ENCODE assay signal across 10 cellular contexts in genomic region chr6:7138921-7139358, GRCh38. TPM values are rescaled to one million over a fixed set of nuclear protein-coding genes. Genes with fewer than 3 reads are reported as not detected.
A peak's percentile ranks its signal among the peaks of the same experiment; 100 is the strongest.
DNase-seq lines count a peak whose midpoint lies in the region; ATAC-seq and TF ChIP-seq lines count a peak whose summit lies in the region.
"Had no signal": no experiment of that assay in that cellular context is flagged by ENCODE, and none has a peak within 500 bp of the region (broad histone marks: within the 10 kb centered on the region; RNA-seq: fewer than 3 reads in every experiment).

No MANE protein-coding gene starts in this region.

- H3K27me3 ChIP-seq in right atrium auricular region: no peaks in the 10 kb centered on the region
- no peaks in the 10 kb centered on the region for H3K27me3 ChIP-seq in stomach
- H3K27me3 ChIP-seq: SJSA1 had no signal

- TF ChIP-seq POLR2A in stomach (IDR thresholded peaks at IDR 0.05): no peak

- no peak for ATAC-seq in HG02588 (IDR thresholded peaks at IDR 0.05; ENCODE audit: unreplicated experiment)

- H3K27ac ChIP-seq in VCaP (peak overlapping the region; percentile 68), right atrium auricular region (peak overlapping the region; percentile 69 to 82), stomach (peak overlapping the region; percentile 47 to 99 (median 94))

- WGBS in stomach, 5 donors: 19 to 42% (median 27%) methylated on average over 1 of the region's 1 CpG

- no peak overlapping the region for H3K4me3 ChIP-seq in right atrium auricular region
- no peak overlapping the region for H3K4me3 ChIP-seq in stomach
- H3K4me3 ChIP-seq: SJSA1 had no signal

- H3K36me3 ChIP-seq in right atrium auricular region: no peaks in the 10 kb centered on the region
- no peaks in the 10 kb centered on the region for H3K36me3 ChIP-seq in stomach
- H3K36me3 ChIP-seq: SJSA1 had no signal

- peak; percentile 27 for DNase-seq in activated naive CD4-positive, alpha-beta T cell treated with Interleukin-2 at 50 U/mL for 16 hours
- DNase-seq in activated naive CD4-positive, alpha-beta T cell treated with anti-CD3 and anti-CD28 coated beads, Interleukin-2, amount 50 U/mL, for 16 hours: no peak
- DNase-seq in right atrium auricular region (ENCODE audit: low spot score) (no peak), stomach (peak; percentile 70), NCI-H524 treated with DMSO at 0.1 percent for 48 hours (lab: John Stamatoyannopoulos, UW) (no peak)
- DNase-seq in activated effector memory CD4-positive, alpha-beta T cell treated with Interleukin-2 at 50 U/mL for 16 hours: no peak
- DNase-seq: DND-41 had no signal

- no peak for TF ChIP-seq CTCF in VCaP (conservative IDR thresholded peaks at IDR 0.05)
- TF ChIP-seq CTCF in right atrium auricular region (IDR thresholded peaks at IDR 0.05): no peak
- no peak for TF ChIP-seq CTCF in stomach (IDR thresholded peaks at IDR 0.05)

- intact Hi-C loops in stomach (cut with DNase I; ENCODE audit: low total_unique reads): no loop called here

- TF ChIP-seq EP300 in stomach (IDR thresholded peaks at IDR 0.05): no peak

- H3K4me1 ChIP-seq in right atrium auricular region: peaks cover 0 to 67% of the 10 kb centered on the region in 2 donors
- peaks cover 60 to 95% (median 71%) of the 10 kb centered on the region in 4 donors for H3K4me1 ChIP-seq in stomach

- H3K9me3 ChIP-seq in right atrium auricular region: no peaks in the 10 kb centered on the region
- H3K9me3 ChIP-seq in stomach: no peaks in the 10 kb centered on the region
- H3K9me3 ChIP-seq: SJSA1 had no signal

RNA-seq across cellular contexts. Expression of gene RREB1, which starts 31.2 kb away (rescaled TPM):
- total RNA-seq in right atrium auricular region: 10 to 100 TPM; 25.5 to 30.3 TPM
- total RNA-seq in stomach: 100 to 1,000 TPM in 1 of 5 donors, 10 to 100 TPM in 4; 39.7 to 125 (median 61.8) TPM
- 1 to 10 TPM; 4.0 to 8.2 (median 5.2) TPM for polyA plus RNA-seq in stomach

Comparison
In these comparisons a context has a peak if more than half of its experiments do, and no peak if none do; other contexts are left out.
1. DNase-seq: peak in activated naive CD4-positive, alpha-beta T cell treated with Interleukin-2 at 50 U/mL for 16 hours (single experiment) and stomach (single experiment); none in activated naive CD4-positive, alpha-beta T cell treated with anti-CD3 and anti-CD28 coated beads, Interleukin-2, amount 50 U/mL, for 16 hours (single experiment), right atrium auricular region (single experiment), NCI-H524 treated with DMSO at 0.1 percent for 48 hours (single experiment) and activated effector memory CD4-positive, alpha-beta T cell treated with Interleukin-2 at 50 U/mL for 16 hours (single experiment).
2. Peak in every context shown above with its lines, with median percentiles within 50 percentile points of each other: H3K27ac ChIP-seq.